8 cellular contexts compared by ENCODE assay signal in the genomic region with DNA sequence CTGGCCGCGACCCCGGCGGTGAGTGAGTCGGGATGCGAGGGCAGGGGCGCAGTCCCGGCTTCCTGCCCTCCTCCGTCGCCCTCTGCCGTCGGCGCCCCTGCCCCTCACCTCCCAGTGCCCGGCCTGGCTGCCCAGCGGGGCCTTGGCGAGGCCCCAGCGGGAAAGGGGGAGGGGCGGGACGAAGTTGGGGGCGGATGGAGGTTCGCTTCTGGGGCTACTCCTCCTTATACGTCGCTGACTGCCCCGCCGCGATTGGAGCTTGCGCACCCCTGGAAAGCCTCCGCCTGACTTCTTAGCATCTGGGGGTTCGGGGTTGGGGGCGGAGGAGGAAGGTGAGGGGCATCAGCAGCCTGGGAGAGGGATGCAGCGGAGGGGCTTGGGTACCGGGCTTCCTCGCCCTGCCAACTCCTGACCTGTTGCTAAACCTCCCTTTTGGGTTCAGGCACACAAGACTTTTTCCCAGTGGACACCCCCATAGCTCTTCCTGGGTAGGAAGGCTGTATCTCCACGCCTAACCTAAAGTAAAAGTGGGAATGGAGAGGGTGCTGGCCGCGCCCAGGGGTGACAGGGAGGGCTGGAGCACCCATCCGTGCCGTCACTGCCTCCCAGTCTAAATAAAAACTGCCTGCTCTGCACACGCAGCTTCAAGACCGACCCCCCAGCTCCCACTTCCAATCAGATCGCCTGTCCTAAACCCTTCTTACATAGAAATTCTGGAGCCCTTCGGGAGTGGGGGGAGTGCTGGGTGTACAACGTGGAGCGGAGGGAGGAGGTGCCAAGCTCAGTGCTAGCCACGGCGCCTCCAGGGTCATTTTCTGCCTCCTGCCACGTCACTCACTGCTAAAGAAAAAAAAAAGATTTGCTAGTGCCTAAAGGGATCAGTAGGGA. TPM values are rescaled to one million over a fixed set of nuclear protein-coding genes. Genes with fewer than 3 reads are reported as not detected.
DNase-seq lines count a peak whose midpoint lies in the region; ATAC-seq, FAIRE-seq and TF ChIP-seq lines count a peak whose summit lies in the region.

No MANE protein-coding gene starts in this region.

- TF ChIP-seq CTCF in cardiac muscle cell (IDR thresholded peaks at IDR 0.05; ENCODE audit: low read depth, low read length) (peak; percentile 11), pancreas (IDR thresholded peaks at IDR 0.05) (no peak), type B pancreatic cell (conservative IDR thresholded peaks at IDR 0.05) (peak; percentile 27)

- H3K36me3 ChIP-seq in Karpas-422 (ENCODE audit: insufficient read depth, low read length) (no peaks in the 10 kb centered on the region), cardiac muscle cell (no peaks in the 10 kb centered on the region), pancreas (no peaks in the 10 kb centered on the region)

- intact Hi-C loops in pancreas (cut with DNase I) = no loop called here

- peak overlapping the region; percentile 98 for H3K4me3 ChIP-seq in Karpas-422 (ENCODE audit: low read length)
- peak overlapping the region; percentile 91 for H3K4me3 ChIP-seq in cardiac muscle cell
- peak overlapping the region; percentile 75 to 95 (median 93) for H3K4me3 ChIP-seq in pancreas

- ATAC-seq in GM21619 (IDR thresholded peaks at IDR 0.05; ENCODE audit: unreplicated experiment) = peak; percentile 35
- ATAC-seq in SK-N-SH treated with all-trans-retinoic acid at 6 μM for 48 hours = peak; percentile 64
- ATAC-seq in activated naive CD8-positive, alpha-beta T cell treated with anti-CD3 and anti-CD28 coated beads, Interleukin-2, amount 50 U/mL, for 24 hours = peak; percentile 49
- ATAC-seq in pancreas = peak; percentile 61 to 67 (median 64)

- H3K4me1 ChIP-seq in Karpas-422 (ENCODE audit: low read length) (peaks cover 28% of the 10 kb centered on the region), cardiac muscle cell (ENCODE audit: low read depth) (peaks cover 16% of the 10 kb centered on the region), pancreas (peaks cover under 1 to 36% (median 22%) of the 10 kb centered on the region in 3 donors)

- H3K36me3 Mint-ChIP-seq in activated naive CD8-positive, alpha-beta T cell treated with anti-CD3 and anti-CD28 coated beads, Interleukin-2, amount 50 U/mL, for 24 hours (ENCODE audit: low read depth) = peaks cover 9% of the 10 kb centered on the region
- peaks cover 12% of the 10 kb centered on the region for H3K36me3 Mint-ChIP-seq in type B pancreatic cell

- H4K20me1 ChIP-seq in Karpas-422 (ENCODE audit: insufficient read depth, low read depth, low read length) = no peaks in the 10 kb centered on the region; the same call in 1 of the 2 replicates

- H3K4me2 ChIP-seq in Karpas-422 (ENCODE audit: low read depth, low read length, poor library complexity, severe bottlenecking) = peak overlapping the region; percentile 79

- peak overlapping the region; percentile 91 for H3K27ac Mint-ChIP-seq in activated naive CD8-positive, alpha-beta T cell treated with anti-CD3 and anti-CD28 coated beads, Interleukin-2, amount 50 U/mL, for 24 hours
- H3K27ac Mint-ChIP-seq in type B pancreatic cell = peak overlapping the region; percentile 98

- peak overlapping the region; percentile 76; the same call in 1 of the 2 replicates for H2AFZ ChIP-seq in Karpas-422 (ENCODE audit: low read length)

- H3K4me1 Mint-ChIP-seq in activated naive CD8-positive, alpha-beta T cell treated with anti-CD3 and anti-CD28 coated beads, Interleukin-2, amount 50 U/mL, for 24 hours = peaks cover 35% of the 10 kb centered on the region
- H3K4me1 Mint-ChIP-seq in type B pancreatic cell (ENCODE audit: unreplicated experiment) = peaks cover 23% of the 10 kb centered on the region

- no peaks in the 10 kb centered on the region for H3K9me2 ChIP-seq in Karpas-422 (replicated peaks; ENCODE audit: insufficient read depth, low read length)

- H3K9ac ChIP-seq in Karpas-422 (ENCODE audit: low read length) = peak overlapping the region; percentile 95

- 0% methylated on average over 31 to 47 of the region's 47 CpGs for WGBS in pancreas, 2 donors

- peaks cover 47% of the 10 kb centered on the region for H3K79me2 ChIP-seq in Karpas-422 (ENCODE audit: low read length)

- H3K27me3 ChIP-seq in Karpas-422 (ENCODE audit: low read length) (no peaks in the 10 kb centered on the region), cardiac muscle cell (no peaks in the 10 kb centered on the region), pancreas (no peaks in the 10 kb centered on the region)

- H3K4me3 Mint-ChIP-seq in activated naive CD8-positive, alpha-beta T cell treated with anti-CD3 and anti-CD28 coated beads, Interleukin-2, amount 50 U/mL, for 24 hours = peak overlapping the region; percentile 96
- peak overlapping the region; percentile 100 for H3K4me3 Mint-ChIP-seq in type B pancreatic cell

- DNase-seq in DMS79 treated with DMSO at 0.1 percent for 48 hours (lab: John Stamatoyannopoulos, UW) = peak; percentile 56
- DNase-seq in Karpas-422 = peak; percentile 86
- DNase-seq in activated naive CD8-positive, alpha-beta T cell treated with anti-CD3 and anti-CD28 coated beads, Interleukin-2, amount 50 U/mL, for 24 hours = peak; percentile 67
- peak; percentile 86 to 93 for DNase-seq in cardiac muscle cell (ENCODE audit: low read depth in 1 of 2, low spot score in 1 of 2)
- peak; percentile 70 to 88 (median 80) for DNase-seq in pancreas
- DNase-seq in type B pancreatic cell (ENCODE audit: extremely low spot score, unreplicated experiment) = no peak

- FAIRE-seq in pancreas (lab: Jason Lieb, UNC) = no peak

- no peaks in the 10 kb centered on the region for H3K9me3 ChIP-seq in Karpas-422 (ENCODE audit: low read length)
- no peaks in the 10 kb centered on the region for H3K9me3 ChIP-seq in cardiac muscle cell (ENCODE audit: low read depth)
- no peaks in the 10 kb centered on the region for H3K9me3 ChIP-seq in pancreas

- H3K27me3 Mint-ChIP-seq in activated naive CD8-positive, alpha-beta T cell treated with anti-CD3 and anti-CD28 coated beads, Interleukin-2, amount 50 U/mL, for 24 hours = no peaks in the 10 kb centered on the region
- H3K27me3 Mint-ChIP-seq in type B pancreatic cell = peaks cover 11% of the 10 kb centered on the region

- H3K27ac ChIP-seq in Karpas-422 (ENCODE audit: low read length) = peak overlapping the region; percentile 9; the same call in 1 of the 2 replicates
- H3K27ac ChIP-seq in cardiac muscle cell = peak overlapping the region; percentile 99
- peak overlapping the region; percentile 89 to 99 (median 96) for H3K27ac ChIP-seq in pancreas

- H3K9me3 Mint-ChIP-seq in activated naive CD8-positive, alpha-beta T cell treated with anti-CD3 and anti-CD28 coated beads, Interleukin-2, amount 50 U/mL, for 24 hours = no peaks in the 10 kb centered on the region
- H3K9me3 Mint-ChIP-seq in type B pancreatic cell = no peaks in the 10 kb centered on the region

TF ChIP-seq in SK-N-SH treated with all-trans-retinoic acid at 6 μM for 48 hours, 23 proteins besides CTCF, POLR2A, EP300 and RAD21:
- TF ChIP-seq BACH2 (CRISPR knock-in tag; IDR thresholded peaks at IDR 0.05; ENCODE audit: borderline replicate concordance) (no peak), ZFP3 (CRISPR knock-in tag; IDR thresholded peaks at IDR 0.05) (0 out of 2 replicates have a peak, but pooled peaks have one; percentile 28)

RNA-seq across cellular contexts. Expression of gene TMEM263, which starts 0.6 kb away (rescaled TPM):
- 28.0 and 38.5 TPM in 2 replicates for total RNA-seq in Karpas-422 (2014; rRNA removed; shearing (Covaris generic); ENCODE audit: low replicate concordance)
- 68.1 and 87.4 TPM in 2 replicates for total RNA-seq in cardiac muscle cell
- polyA plus RNA-seq in cardiac muscle cell = 77.8 and 86.3 TPM in 2 replicates
- 10 to 100 TPM; 17.5 to 34.5 (median 24.7) TPM for total RNA-seq in pancreas
- 10 to 100 TPM; 12.7 to 23.9 TPM for polyA plus RNA-seq in pancreas
- 48.9 and 55.5 TPM in 2 replicates for total RNA-seq in type B pancreatic cell (ENCODE audit: low replicate concordance)

RNA-seq across cellular contexts. Expression of gene MTERF2, which starts 30.7 kb away (rescaled TPM):
- total RNA-seq in Karpas-422 (2014; rRNA removed; shearing (Covaris generic); ENCODE audit: low replicate concordance) = 6.7 and 6.9 TPM in 2 replicates
- 32.0 and 52.0 TPM in 2 replicates for total RNA-seq in cardiac muscle cell
- 66.1 and 84.8 TPM in 2 replicates for polyA plus RNA-seq in cardiac muscle cell
- 10 to 100 TPM in 5 of 6 donors, 1 to 10 TPM in 1; 9.9 to 15.0 (median 13.7) TPM for total RNA-seq in pancreas
- 10 to 100 TPM; 31.8 to 42.8 TPM for polyA plus RNA-seq in pancreas
- 8.9 and 16.0 TPM in 2 replicates for total RNA-seq in type B pancreatic cell (ENCODE audit: low replicate concordance)

Comparison
In these comparisons a context has a peak if more than half of its experiments do, and no peak if none do; other contexts are left out.
1. H3K27ac ChIP-seq: peak in every context shown above with its lines; median percentile 99 in cardiac muscle cell; 96 in pancreas; 9 in Karpas-422.
2. CTCF ChIP-seq: peak in cardiac muscle cell (single experiment) and type B pancreatic cell (single experiment); none in pancreas (0 of 4).
3. Peak in every context shown above with its lines, with median percentiles within 50 percentile points of each other: ATAC-seq and H3K4me3 ChIP-seq.